In the genomic region with DNA sequence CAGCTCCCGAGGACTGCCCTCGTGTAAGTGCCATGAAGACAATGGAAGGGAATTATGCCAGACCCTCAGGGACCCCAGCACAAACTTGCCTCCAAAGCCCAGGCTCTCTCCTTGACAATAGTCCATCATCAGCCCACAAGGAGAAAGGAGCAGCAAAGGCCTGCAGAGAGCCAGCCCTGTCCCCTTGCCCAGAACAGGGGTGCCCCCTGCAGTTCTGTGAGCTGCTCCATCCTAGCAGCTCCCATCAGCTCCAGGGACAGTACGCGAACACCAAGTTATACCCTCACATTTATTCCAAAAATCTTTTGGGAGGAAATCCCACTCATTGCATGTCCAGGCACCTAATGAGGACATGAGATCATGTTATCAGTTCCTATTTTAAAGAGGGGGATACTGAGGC, we compare ENCODE assay signal across 25 cellular contexts. TPM values are rescaled to one million over a fixed set of nuclear protein-coding genes. Genes with fewer than 3 reads are reported as not detected.
"Had no signal": no experiment of that assay in that cellular context is flagged by ENCODE, and none has a peak within 500 bp of the region (broad histone marks: within the 10 kb centered on the region; RNA-seq: fewer than 3 reads in every experiment).

No MANE protein-coding gene starts in this region.

- H3K9me3 ChIP-seq: colonic mucosa, esophagus muscularis mucosa, left ventricle myocardium inferior, prostate gland, spleen, thoracic aorta, vagina had no signal

- H3K27ac Mint-ChIP-seq: activated CD4-positive, alpha-beta memory T cell treated with anti-CD3 and anti-CD28 coated beads for 36 hours; activated CD8-positive, alpha-beta memory T cell treated with anti-CD3 and anti-CD28 coated beads, Interleukin-2, amount 10 ng/mL, durations not matched to agents 7 days and 5 days; activated naive CD4-positive, alpha-beta T cell treated with anti-CD3 and anti-CD28 coated beads, Interleukin-2, amount 50 U/mL, for 72 hours; effector memory CD8-positive, alpha-beta T cell; mesothelial cell of epicardium; type B pancreatic cell had no signal

- H3K9me3 Mint-ChIP-seq: activated CD4-positive, alpha-beta memory T cell treated with anti-CD3 and anti-CD28 coated beads for 36 hours; activated naive CD4-positive, alpha-beta T cell treated with anti-CD3 and anti-CD28 coated beads, Interleukin-2, amount 50 U/mL, for 72 hours; effector memory CD8-positive, alpha-beta T cell; mesothelial cell of epicardium; type B pancreatic cell had no signal

- H3K4me3 Mint-ChIP-seq: activated CD4-positive, alpha-beta memory T cell treated with anti-CD3 and anti-CD28 coated beads for 36 hours; activated CD8-positive, alpha-beta memory T cell treated with anti-CD3 and anti-CD28 coated beads, Interleukin-2, amount 10 ng/mL, durations not matched to agents 7 days and 5 days; effector memory CD8-positive, alpha-beta T cell; mesothelial cell of epicardium; naive thymus-derived CD8-positive, alpha-beta T cell had no signal

- H3K36me3 Mint-ChIP-seq: activated CD4-positive, alpha-beta memory T cell treated with anti-CD3 and anti-CD28 coated beads for 36 hours; activated CD8-positive, alpha-beta memory T cell treated with anti-CD3 and anti-CD28 coated beads, Interleukin-2, amount 10 ng/mL, durations not matched to agents 7 days and 5 days; activated naive CD4-positive, alpha-beta T cell treated with anti-CD3 and anti-CD28 coated beads, Interleukin-2, amount 50 U/mL, for 72 hours; mesothelial cell of epicardium; type B pancreatic cell had no signal

- H3K36me3 ChIP-seq: colonic mucosa, esophagus muscularis mucosa, left ventricle myocardium inferior, prostate gland, spleen, thoracic aorta, vagina had no signal

- ATAC-seq: activated CD8-positive, alpha-beta memory T cell treated with anti-CD3 and anti-CD28 coated beads, Interleukin-2, amount 10 ng/mL, durations not matched to agents 7 days and 5 days; activated naive CD4-positive, alpha-beta T cell treated with anti-CD3 and anti-CD28 coated beads, Interleukin-2, amount 50 U/mL, for 72 hours; effector memory CD8-positive, alpha-beta T cell; naive thymus-derived CD8-positive, alpha-beta T cell had no signal

- H3K27ac ChIP-seq: colonic mucosa, dorsolateral prefrontal cortex, esophagus muscularis mucosa, left ventricle myocardium inferior, prostate gland, spleen, thoracic aorta, vagina had no signal

- DNase-seq: activated CD4-positive, alpha-beta memory T cell treated with anti-CD3 and anti-CD28 coated beads for 36 hours; activated CD4-positive, alpha-beta T cell treated with anti-CD3 and anti-CD28 coated beads for 48 hours; activated CD8-positive, alpha-beta memory T cell treated with anti-CD3 and anti-CD28 coated beads, Interleukin-2, amount 10 ng/mL, durations not matched to agents 7 days and 5 days; activated T-cell treated with anti-CD3 and anti-CD28 coated beads for 4 hours; aorta; colonic mucosa; dorsolateral prefrontal cortex; effector memory CD8-positive, alpha-beta T cell; hippocampal formation; kidney glomerular epithelial cell; left ventricle myocardium inferior; mammary epithelial cell; naive thymus-derived CD8-positive, alpha-beta T cell; spleen; stimulated activated CD4-positive, alpha-beta T cell treated with anti-CD3 and anti-CD28 coated beads, Interleukin-4, amount 100 ng/mL, for 1 hour; stimulated activated naive CD4-positive, alpha-beta T cell; T-helper 9 cell had no signal

- H3K4me3 ChIP-seq: colonic mucosa, dorsolateral prefrontal cortex, esophagus muscularis mucosa, left ventricle myocardium inferior, prostate gland, spleen, thoracic aorta, vagina had no signal

RNA-seq across cellular contexts. Expression of a gene that starts 11.1 kb away (rescaled TPM):
- total RNA-seq: activated CD8-positive, alpha-beta memory T cell treated with anti-CD3 and anti-CD28 coated beads, Interleukin-2, amount 10 ng/mL, durations not matched to agents 7 days and 5 days; colonic mucosa; frontal cortex; left ventricle myocardium inferior; mammary epithelial cell; mesothelial cell of epicardium; naive thymus-derived CD8-positive, alpha-beta T cell; spleen; thoracic aorta; vagina had no signal
